ENCODE assay signal across 11 cellular contexts in the genomic region with DNA sequence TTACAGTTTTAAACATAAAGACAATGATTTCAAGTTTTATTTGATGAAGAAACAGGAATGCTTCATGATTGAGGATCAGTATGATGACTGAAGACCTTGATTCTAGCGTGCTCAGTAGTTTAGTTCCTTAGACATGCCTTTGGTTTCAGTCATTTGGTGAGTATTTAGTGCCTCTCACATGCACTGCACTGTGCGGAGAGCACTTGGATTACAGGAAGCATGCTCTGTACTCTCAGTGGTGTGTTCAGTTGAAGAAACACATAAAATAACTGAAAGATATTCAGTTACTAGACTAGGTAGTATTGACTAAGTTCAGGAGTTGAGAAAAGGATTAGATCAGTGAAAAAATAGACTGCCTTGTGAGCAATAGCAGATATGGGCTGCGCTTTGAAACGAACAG. TPM values are rescaled to one million over a fixed set of nuclear protein-coding genes. Genes with fewer than 3 reads are reported as not detected.
DNase-seq lines count a peak whose midpoint lies in the region; ATAC-seq and TF ChIP-seq lines count a peak whose summit lies in the region.
"Had no signal": no experiment of that assay in that cellular context is flagged by ENCODE, and none has a peak within 500 bp of the region (broad histone marks: within the 10 kb centered on the region; RNA-seq: fewer than 3 reads in every experiment).

No MANE protein-coding gene starts in this region.

- peaks cover 27% of the 10 kb centered on the region for H3K36me3 Mint-ChIP-seq in activated naive CD4-positive, alpha-beta T cell treated with anti-CD3 and anti-CD28 coated beads, Interleukin-2, amount 50 U/mL, for 24 hours
- peaks cover 55% of the 10 kb centered on the region for H3K36me3 Mint-ChIP-seq in T-cell
- H3K36me3 Mint-ChIP-seq in stimulated activated naive B cell treated with anti-CD40 and anti-IgM and Interleukin-4, amounts not matched to agents 10 μg/mL and 1 μg/mL and 100 μg/mL, for 72 hours, result peaks cover 45 to 60% of the 10 kb centered on the region in 2 donors

- TF ChIP-seq CTCF in dorsolateral prefrontal cortex (IDR thresholded peaks at IDR 0.05 in 54 of 56, conservative IDR thresholded peaks at IDR 0.05 in 2 of 56; ENCODE audit: low read depth in 1 of 56, partially characterized antibody in 56 of 56), result no peak

- no peaks in the 10 kb centered on the region for H3K27me3 Mint-ChIP-seq in activated naive CD4-positive, alpha-beta T cell treated with anti-CD3 and anti-CD28 coated beads, Interleukin-2, amount 50 U/mL, for 24 hours
- H3K27me3 Mint-ChIP-seq in T-cell, result no peaks in the 10 kb centered on the region
- H3K27me3 Mint-ChIP-seq in stimulated activated naive B cell treated with anti-CD40 and anti-IgM and Interleukin-4, amounts not matched to agents 10 μg/mL and 1 μg/mL and 100 μg/mL, for 72 hours, result no peaks in the 10 kb centered on the region

- no peak overlapping the region for H3K4me3 Mint-ChIP-seq in activated naive CD4-positive, alpha-beta T cell treated with anti-CD3 and anti-CD28 coated beads, Interleukin-2, amount 50 U/mL, for 24 hours
- H3K4me3 Mint-ChIP-seq in T-cell, result no peak overlapping the region
- H3K4me3 Mint-ChIP-seq in stimulated activated naive B cell treated with anti-CD40 and anti-IgM and Interleukin-4, amounts not matched to agents 10 μg/mL and 1 μg/mL and 100 μg/mL, for 72 hours, result no peak overlapping the region

- no peaks in the 10 kb centered on the region for H3K9me3 Mint-ChIP-seq in activated naive CD4-positive, alpha-beta T cell treated with anti-CD3 and anti-CD28 coated beads, Interleukin-2, amount 50 U/mL, for 24 hours
- no peaks in the 10 kb centered on the region for H3K9me3 Mint-ChIP-seq in T-cell
- H3K9me3 Mint-ChIP-seq in stimulated activated naive B cell treated with anti-CD40 and anti-IgM and Interleukin-4, amounts not matched to agents 10 μg/mL and 1 μg/mL and 100 μg/mL, for 72 hours, result no peaks in the 10 kb centered on the region

- H3K27ac ChIP-seq in dorsolateral prefrontal cortex, result peak overlapping the region; percentile 12 to 94 (median 81)

- POLR2A ChIA-PET in T-cell (lab: Charles Lee), result interaction anchor here in 1 of 2 donors (0.6 kb wide), 1 partner anchor 1313 kb away, joined by 4 read pairs; no protein-coding TSS in a partner anchor

- H3K4me3 ChIP-seq in dorsolateral prefrontal cortex, result no peak overlapping the region
- H3K4me3 ChIP-seq: transverse colon had no signal

- intact Hi-C loops in dorsolateral prefrontal cortex (cut with DNase I), result loop anchor here in 1 of 2 donors (5.0 kb wide), 2 partner anchors 33 to 88 kb away; partner anchors contain the start of gene PFKFB3

- peak overlapping the region; percentile 71 for H3K27ac Mint-ChIP-seq in activated naive CD4-positive, alpha-beta T cell treated with anti-CD3 and anti-CD28 coated beads, Interleukin-2, amount 50 U/mL, for 24 hours
- peak overlapping the region; percentile 23 to 78 for H3K27ac Mint-ChIP-seq in T-cell
- H3K27ac Mint-ChIP-seq in stimulated activated naive B cell treated with anti-CD40 and anti-IgM and Interleukin-4, amounts not matched to agents 10 μg/mL and 1 μg/mL and 100 μg/mL, for 72 hours, result peak overlapping the region; percentile 32

- H3K27me3 ChIP-seq in dorsolateral prefrontal cortex, result no peaks in the 10 kb centered on the region
- H3K27me3 ChIP-seq: transverse colon had no signal

- CTCF ChIA-PET in T-cell (lab: Charles Lee), result no interaction called here

- no peak for DNase-seq in activated naive CD4-positive, alpha-beta T cell treated with Interleukin-2 at 50 U/mL for 16 hours
- no peak for DNase-seq in T-cell
- DNase-seq in dorsolateral prefrontal cortex, result no peak
- DNase-seq in stimulated activated naive B cell treated with anti-CD40 and anti-IgM and Interleukin-4, amounts not matched to agents 10 μg/mL and 1 μg/mL and 100 μg/mL, for 72 hours, result no peak
- no peak for DNase-seq in NCI-H1436 (lab: John Stamatoyannopoulos, UW)
- no peak for DNase-seq in NCI-H446 (lab: John Stamatoyannopoulos, UW)
- no peak for DNase-seq in activated CD4-positive, CD25-positive, alpha-beta regulatory T cell treated with anti-CD3 and anti-CD28 coated beads, Interleukin-2, amount 50 U/mL, for 72 hours
- DNase-seq: activated effector memory CD4-positive, alpha-beta T cell treated with anti-CD3 and anti-CD28 coated beads, Interleukin-2, amount 50 U/mL, for 16 hours; MV-4-11; transverse colon had no signal

- H3K4me1 Mint-ChIP-seq in activated naive CD4-positive, alpha-beta T cell treated with anti-CD3 and anti-CD28 coated beads, Interleukin-2, amount 50 U/mL, for 24 hours, result peaks cover 11% of the 10 kb centered on the region
- peaks cover 0 to 21% (median 16%) of the 10 kb centered on the region in 3 donors for H3K4me1 Mint-ChIP-seq in T-cell
- H3K4me1 Mint-ChIP-seq in stimulated activated naive B cell treated with anti-CD40 and anti-IgM and Interleukin-4, amounts not matched to agents 10 μg/mL and 1 μg/mL and 100 μg/mL, for 72 hours, result peaks cover 6 to 11% of the 10 kb centered on the region in 2 donors

- no peak for ATAC-seq in T-cell (replicated peaks in 1 of 4)
- no peak for ATAC-seq in stimulated activated naive B cell treated with anti-CD40 and anti-IgM and Interleukin-4, amounts not matched to agents 10 μg/mL and 1 μg/mL and 100 μg/mL, for 72 hours (replicated peaks)

RNA-seq across cellular contexts. Expression of gene RBM17, which starts 25.5 kb away (rescaled TPM):
- 100 to 1,000 TPM; 119 to 148 (median 127) TPM for total RNA-seq in T-cell
- 100 to 1,000 TPM in 44 of 120 experiments, 10 to 100 TPM in 76; 67.3 to 155 (median 95.4) TPM for total RNA-seq in dorsolateral prefrontal cortex

RNA-seq across cellular contexts. Expression of gene IL2RA, which starts 52.1 kb away (rescaled TPM):
- total RNA-seq in T-cell (10 to 100 TPM; 19.9 to 40.4 (median 28.1) TPM), dorsolateral prefrontal cortex (under 1 TPM in 7 of 120 experiments, not detected in 113; 0.19 to 0.83 (median 0.68) TPM)

Comparison
In these comparisons a context has a peak if more than half of its experiments do, and no peak if none do; other contexts are left out.
1. RNA of gene IL2RA, which starts 52.1 kb away (total RNA-seq): 19.9 to 40.4 TPM in T-cell; 0.19 to 0.83 TPM in dorsolateral prefrontal cortex; every median in the first group is over 10 times any median in the second.
2. Peak in every context shown above with its lines, with median percentiles within 50 percentile points of each other: H3K27ac Mint-ChIP-seq.